Comparison of ENCODE assay signal across 7 cellular contexts in genomic region chr2:8679827-8680731, GRCh38. TPM values are rescaled to one million over a fixed set of nuclear protein-coding genes. Genes with fewer than 3 reads are reported as not detected.
DNase-seq lines count a peak whose midpoint lies in the region; ATAC-seq and TF ChIP-seq lines count a peak whose summit lies in the region.

No MANE protein-coding gene starts in this region.

- TF ChIP-seq CTCF in retinal pigment epithelial cell (conservative IDR thresholded peaks at IDR 0.05; ENCODE audit: low read depth, low read length), result no peak

- peaks cover 34 to 49% of the 10 kb centered on the region in 2 donors for H3K36me3 Mint-ChIP-seq in activated naive CD4-positive, alpha-beta T cell treated with anti-CD3 and anti-CD28 coated beads, Interleukin-2, amount 50 U/mL, for 72 hours

- H3K4me3 ChIP-seq in retinal pigment epithelial cell (ENCODE audit: low read length), result peak overlapping the region; percentile 57

- H3K27ac Mint-ChIP-seq in activated naive CD4-positive, alpha-beta T cell treated with anti-CD3 and anti-CD28 coated beads, Interleukin-2, amount 50 U/mL, for 72 hours, result peak overlapping the region; percentile 44 to 98

- peaks cover 0 to 5% of the 10 kb centered on the region in 2 donors for H3K9me3 Mint-ChIP-seq in activated naive CD4-positive, alpha-beta T cell treated with anti-CD3 and anti-CD28 coated beads, Interleukin-2, amount 50 U/mL, for 72 hours

- ATAC-seq in activated naive CD4-positive, alpha-beta T cell treated with anti-CD3 and anti-CD28 coated beads, Interleukin-2, amount 50 U/mL, for 72 hours, result no peak
- ATAC-seq in HG02970 (IDR thresholded peaks at IDR 0.05; ENCODE audit: low FRiP score, unreplicated experiment) (no peak), HG02938 (IDR thresholded peaks at IDR 0.05; ENCODE audit: unreplicated experiment) (no peak)

- DNase-seq in ELF-1 (ENCODE audit: low read depth, low spot score), result peak; percentile 64
- DNase-seq in NCI-H146 treated with DMSO at 0.1 percent for 48 hours (lab: John Stamatoyannopoulos, UW; ENCODE audit: unreplicated experiment), result peak; percentile 59
- DNase-seq in activated naive CD4-positive, alpha-beta T cell treated with anti-CD3 and anti-CD28 coated beads, Interleukin-2, amount 50 U/mL, for 72 hours (ENCODE audit: low spot score in 2 of 2), result no peak
- DNase-seq in hepatic stellate cell (ENCODE audit: low spot score), result peak; percentile 47
- DNase-seq in retinal pigment epithelial cell (ENCODE audit: low read depth), result peak; percentile 76

RNA-seq across cellular contexts. Expression of gene ID2, which starts 1.8 kb away (rescaled TPM):
- total RNA-seq in activated naive CD4-positive, alpha-beta T cell treated with anti-CD3 and anti-CD28 coated beads, Interleukin-2, amount 50 U/mL, for 72 hours, result 100 to 1,000 TPM in 1 of 2 donors, 10 to 100 TPM in 1; 42.8 to 272 TPM

Comparison
In these comparisons a context has a peak if more than half of its experiments do, and no peak if none do; other contexts are left out.
1. DNase-seq: peak in ELF-1 (single experiment), NCI-H146 treated with DMSO at 0.1 percent for 48 hours (single experiment), hepatic stellate cell (single experiment) and retinal pigment epithelial cell (single experiment); none in activated naive CD4-positive, alpha-beta T cell treated with anti-CD3 and anti-CD28 coated beads, Interleukin-2, amount 50 U/mL, for 72 hours (0 of 2).